In the genomic region with DNA sequence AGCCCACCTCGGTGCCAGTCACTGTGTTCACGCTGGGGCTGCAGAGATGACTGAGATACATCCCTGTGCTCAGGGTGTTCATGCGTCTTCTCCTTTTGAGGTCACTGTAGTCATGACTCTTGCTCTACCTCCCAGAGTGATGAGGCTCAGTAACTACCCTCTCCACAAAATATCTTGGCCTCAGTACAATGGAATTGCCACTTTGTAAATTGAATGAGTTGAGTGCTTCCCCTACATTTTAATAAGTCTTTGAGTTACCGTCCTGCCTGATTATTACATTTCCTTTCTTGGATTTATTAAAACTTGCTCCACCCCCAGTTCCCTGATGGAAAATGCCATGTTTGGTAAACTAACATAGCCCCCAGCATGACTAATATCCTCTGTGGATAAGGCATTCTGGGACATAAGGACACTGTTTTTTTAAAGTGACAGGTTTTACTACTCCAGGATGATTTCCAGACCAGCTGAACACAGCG, we compare ENCODE assay signal across 15 cellular contexts. TPM values are rescaled to one million over a fixed set of nuclear protein-coding genes. Genes with fewer than 3 reads are reported as not detected.
DNase-seq lines count a peak whose midpoint lies in the region; ATAC-seq and TF ChIP-seq lines count a peak whose summit lies in the region.
"Had no signal": no experiment of that assay in that cellular context is flagged by ENCODE, and none has a peak within 500 bp of the region (broad histone marks: within the 10 kb centered on the region; RNA-seq: fewer than 3 reads in every experiment).

No MANE protein-coding gene starts in this region.

- H3K9me3 ChIP-seq in esophagus muscularis mucosa (no peaks in the 10 kb centered on the region), trophoblast cell (ENCODE audit: insufficient read depth, low read depth, low read length) (no peaks in the 10 kb centered on the region)
- H3K9me3 ChIP-seq: BLaER1 treated with 17β-estradiol and CSF1 and Interleukin-3, amounts not matched to agents 10 nM and 100 nM; tibial nerve had no signal

- H3K4me1 ChIP-seq in esophagus muscularis mucosa (peaks cover 7 to 59% (median 47%) of the 10 kb centered on the region in 4 donors), trophoblast cell (ENCODE audit: control insufficient read depth in 1 of 2, insufficient read depth in 2 of 2, low read length in 2 of 2) (peaks cover 17 to 33% of the 10 kb centered on the region in 2 experiments)
- H3K4me1 ChIP-seq: BLaER1 treated with 17β-estradiol and CSF1 and Interleukin-3, amounts not matched to agents 10 nM and 100 nM had no signal

- peak overlapping the region; percentile 99 for H2BK12ac ChIP-seq in trophoblast cell (ENCODE audit: low read length)

- H3K27ac Mint-ChIP-seq in activated T-cell treated with anti-CD3 and anti-CD28 coated beads, Interleukin-2, amount 50 U/mL, for 72 hours, result no peak overlapping the region
- H3K27ac Mint-ChIP-seq: activated naive CD8-positive, alpha-beta T cell treated with anti-CD3 and anti-CD28 coated beads, Interleukin-2, amount 50 U/mL, for 24 hours had no signal

- H4K8ac ChIP-seq in trophoblast cell (ENCODE audit: low read depth, low read length), result peak overlapping the region; percentile 77

- H3K79me1 ChIP-seq in trophoblast cell (ENCODE audit: low read length), result peaks cover 27% of the 10 kb centered on the region

- intact Hi-C loops in esophagus muscularis mucosa (cut with DNase I), result loop anchor here (5.0 kb wide), 1 partner anchor 209 kb away; no protein-coding TSS in a partner anchor

- H3K79me2 ChIP-seq in trophoblast cell (ENCODE audit: control insufficient read depth, insufficient read depth, low read length, poor library complexity), result peaks cover 4% of the 10 kb centered on the region

- no peak overlapping the region for H3K23ac ChIP-seq in trophoblast cell (ENCODE audit: low read length)

- H3K9ac ChIP-seq in trophoblast cell (ENCODE audit: low read length), result no peak overlapping the region
- H3K9ac ChIP-seq: BLaER1 treated with 17β-estradiol and CSF1 and Interleukin-3, amounts not matched to agents 10 nM and 100 nM had no signal

- peaks cover 49% of the 10 kb centered on the region for H3K27me3 Mint-ChIP-seq in activated T-cell treated with anti-CD3 and anti-CD28 coated beads, Interleukin-2, amount 50 U/mL, for 72 hours (ENCODE audit: low read depth)

- peak overlapping the region; percentile 34 for H4K12ac ChIP-seq in trophoblast cell (ENCODE audit: low read depth, low read length)

- H3K36me3 Mint-ChIP-seq in activated T-cell treated with anti-CD3 and anti-CD28 coated beads, Interleukin-2, amount 50 U/mL, for 72 hours (ENCODE audit: insufficient read depth in 2 of 2), result no peaks in the 10 kb centered on the region

- H3K36me3 ChIP-seq in esophagus muscularis mucosa (no peaks in the 10 kb centered on the region), trophoblast cell (ENCODE audit: control insufficient read depth in 1 of 2, insufficient read depth in 2 of 2, low read length in 2 of 2) (no peaks in the 10 kb centered on the region)
- H3K36me3 ChIP-seq: BLaER1 treated with 17β-estradiol and CSF1 and Interleukin-3, amounts not matched to agents 10 nM and 100 nM; tibial nerve had no signal

- in situ Hi-C loops in KBM-7 (cut with MboI; ENCODE audit: low pct_unique_long_range_greater_than_20kb, low sequenced_read_pairs), result loop anchor here (25.0 kb wide), 1 partner anchor 354 kb away; no protein-coding TSS in a partner anchor

- H3K4me3 ChIP-seq in esophagus muscularis mucosa (no peak overlapping the region), trophoblast cell (ENCODE audit: low read depth, low read length) (no peak overlapping the region)
- H3K4me3 ChIP-seq: BLaER1 treated with 17β-estradiol and CSF1 and Interleukin-3, amounts not matched to agents 10 nM and 100 nM; tibial nerve had no signal

- peak overlapping the region; percentile 54 for H2AK5ac ChIP-seq in trophoblast cell (ENCODE audit: low read length)

- no peak for TF ChIP-seq POLR2A in esophagus muscularis mucosa (IDR thresholded peaks at IDR 0.05; ENCODE audit: low read depth)

- H2AFZ ChIP-seq in trophoblast cell (ENCODE audit: insufficient read depth, low read length, poor library complexity), result peak overlapping the region; percentile 38

- H4K91ac ChIP-seq in trophoblast cell (ENCODE audit: low read depth, low read length), result peak overlapping the region; percentile 99

- peak; percentile 33 for DNase-seq in AG08395 (ENCODE audit: low spot score)
- peak; percentile 95 for DNase-seq in M059J (ENCODE audit: low read depth)
- no peak for DNase-seq in esophagus muscularis mucosa (ENCODE audit: extremely low spot score)
- DNase-seq in trophoblast cell, result no peak
- DNase-seq in activated T-cell treated with anti-CD3 and anti-CD28 coated beads, Interleukin-2, amount 50 U/mL, for 72 hours, result no peak
- DNase-seq in KBM-7, result no peak
- DNase-seq in HuH-7.5 (ENCODE audit: low spot score), result no peak
- DNase-seq: activated naive CD8-positive, alpha-beta T cell treated with anti-CD3 and anti-CD28 coated beads, Interleukin-2, amount 50 U/mL, for 24 hours; GDM1; NCI-H1930; posterior cingulate gyrus; T1000 had no signal

- no peaks in the 10 kb centered on the region for H3K9me3 Mint-ChIP-seq in activated T-cell treated with anti-CD3 and anti-CD28 coated beads, Interleukin-2, amount 50 U/mL, for 72 hours
- H3K9me3 Mint-ChIP-seq: activated naive CD8-positive, alpha-beta T cell treated with anti-CD3 and anti-CD28 coated beads, Interleukin-2, amount 50 U/mL, for 24 hours had no signal

- peak overlapping the region; percentile 87 for H3K4ac ChIP-seq in trophoblast cell (ENCODE audit: low read depth, low read length)

- TF ChIP-seq CTCF in esophagus muscularis mucosa (IDR thresholded peaks at IDR 0.05), result no peak

- H3K14ac ChIP-seq in trophoblast cell (ENCODE audit: low read length), result peak overlapping the region; percentile 93

- H2BK5ac ChIP-seq in trophoblast cell (ENCODE audit: low read depth, low read length, poor library complexity), result peak overlapping the region; percentile 90

- H3K18ac ChIP-seq in trophoblast cell (ENCODE audit: low read length), result peak overlapping the region; percentile 86

- ATAC-seq in activated T-cell treated with anti-CD3 and anti-CD28 coated beads, Interleukin-2, amount 50 U/mL, for 72 hours (replicated peaks in 1 of 2), result no peak
- ATAC-seq in HG02571 (IDR thresholded peaks at IDR 0.05; ENCODE audit: unreplicated experiment), result no peak
- ATAC-seq: activated naive CD8-positive, alpha-beta T cell treated with anti-CD3 and anti-CD28 coated beads, Interleukin-2, amount 50 U/mL, for 24 hours had no signal

- no peak overlapping the region for H3K4me2 ChIP-seq in trophoblast cell (ENCODE audit: low read length)
- H3K4me2 ChIP-seq: BLaER1 treated with 17β-estradiol and CSF1 and Interleukin-3, amounts not matched to agents 10 nM and 100 nM had no signal

- H3K27ac ChIP-seq in esophagus muscularis mucosa (replicated peaks in 1 of 4) (peak overlapping the region in 3 of 4 donors; percentile 36 to 67 (median 47)), trophoblast cell (ENCODE audit: low read depth, low read length) (peak overlapping the region; percentile 85)
- H3K27ac ChIP-seq: BLaER1 treated with 17β-estradiol and CSF1 and Interleukin-3, amounts not matched to agents 10 nM and 100 nM had no signal

- peak overlapping the region; percentile 96 for H2BK120ac ChIP-seq in trophoblast cell (ENCODE audit: insufficient read depth, low read length, poor library complexity)

- peaks cover 8% of the 10 kb centered on the region for H3K4me1 Mint-ChIP-seq in activated T-cell treated with anti-CD3 and anti-CD28 coated beads, Interleukin-2, amount 50 U/mL, for 72 hours (ENCODE audit: low read depth)

- WGBS in esophagus muscularis mucosa, result 61% methylated on average over 5 of the region's 5 CpGs
- no CpG with 5 or more reads among the region's 5 CpGs for WGBS in trophoblast cell (ENCODE audit: extremely low coverage, insufficient coverage, insufficient read length)

- no peak for TF ChIP-seq EP300 in esophagus muscularis mucosa (IDR thresholded peaks at IDR 0.05)

- no peak overlapping the region for H3K4me3 Mint-ChIP-seq in activated T-cell treated with anti-CD3 and anti-CD28 coated beads, Interleukin-2, amount 50 U/mL, for 72 hours
- H3K4me3 Mint-ChIP-seq: activated naive CD8-positive, alpha-beta T cell treated with anti-CD3 and anti-CD28 coated beads, Interleukin-2, amount 50 U/mL, for 24 hours had no signal

- H3K27me3 ChIP-seq in esophagus muscularis mucosa, result no peaks in the 10 kb centered on the region
- H3K27me3 ChIP-seq in trophoblast cell (ENCODE audit: insufficient read depth, low read length), result no peaks in the 10 kb centered on the region
- H3K27me3 ChIP-seq: BLaER1 treated with 17β-estradiol and CSF1 and Interleukin-3, amounts not matched to agents 10 nM and 100 nM; tibial nerve had no signal

RNA-seq across cellular contexts. Expression of gene PRSS23, which starts 15.9 kb away (rescaled TPM):
- 474 and 507 TPM in 2 replicates for total RNA-seq in M059J (2014; rRNA removed; shearing (Covaris generic))
- total RNA-seq in esophagus muscularis mucosa, result 10 to 100 TPM; 33.4 to 68.8 (median 46.4) TPM
- polyA plus RNA-seq in trophoblast cell (2013), result 180 and 185 TPM in 2 replicates
- total RNA-seq in activated T-cell treated with anti-CD3 and anti-CD28 coated beads, Interleukin-2, amount 50 U/mL, for 72 hours, result 1 to 10 TPM in 1 of 2 donors, under 1 TPM in 1; 0.65 to 1.4 TPM

Comparison
In these comparisons a context has a peak if more than half of its experiments do, and no peak if none do; other contexts are left out.
1. DNase-seq: peak in AG08395 (single experiment) and M059J (single experiment); none in esophagus muscularis mucosa (single experiment), trophoblast cell (0 of 2), activated T-cell treated with anti-CD3 and anti-CD28 coated beads, Interleukin-2, amount 50 U/mL, for 72 hours (0 of 2), KBM-7 (single experiment) and HuH-7.5 (single experiment).
2. RNA of gene PRSS23, which starts 15.9 kb away (total RNA-seq): 474 to 507 TPM in M059J and 33.4 to 68.8 TPM in esophagus muscularis mucosa; 0.65 to 1.4 TPM in activated T-cell treated with anti-CD3 and anti-CD28 coated beads, Interleukin-2, amount 50 U/mL, for 72 hours; every median in the first group is over 10 times any median in the second.